Comparison of ENCODE assay signal across 23 cellular contexts in genomic region chr20:48892849-48893352, GRCh38.
A peak's percentile ranks its signal among the peaks of the same experiment; 100 is the strongest.
DNase-seq lines count a peak whose midpoint lies in the region; ATAC-seq lines count a peak whose summit lies in the region.
"Had no signal": no experiment of that assay in that cellular context is flagged by ENCODE, and none has a peak within 500 bp of the region (broad histone marks: within the 10 kb centered on the region; RNA-seq: fewer than 3 reads in every experiment).

No MANE protein-coding gene starts in this region.

- peak overlapping the region; percentile 99 for H3K27ac ChIP-seq in SK-N-MC
- H3K27ac ChIP-seq: 22Rv1 had no signal

- H3K27me3 Mint-ChIP-seq in stimulated activated naive B cell treated with anti-CD40 and anti-IgM and Interleukin-4, amounts not matched to agents 10 μg/mL and 1 μg/mL and 100 μg/mL, for 72 hours: no peaks in the 10 kb centered on the region

- H3K36me3 ChIP-seq in SK-N-MC (ENCODE audit: insufficient read depth, low read length): no peaks in the 10 kb centered on the region

- H3K4me3 Mint-ChIP-seq in stimulated activated naive B cell treated with anti-CD40 and anti-IgM and Interleukin-4, amounts not matched to agents 10 μg/mL and 1 μg/mL and 100 μg/mL, for 72 hours: no peak overlapping the region
- H3K4me3 Mint-ChIP-seq: CD4-positive, CD25-positive, alpha-beta regulatory T cell; H9 had no signal

- H3K4me3 ChIP-seq in SK-N-MC (no peak overlapping the region), skeletal muscle cell (ENCODE audit: low read depth, low read length) (no peak overlapping the region)

- no peaks in the 10 kb centered on the region for H3K9me3 ChIP-seq in SK-N-MC (ENCODE audit: low read depth, low read length)

- DNase-seq in NCI-H146 (lab: John Stamatoyannopoulos, UW) (peak; percentile 35), NCI-H146 treated with DMSO at 0.1 percent for 48 hours (lab: John Stamatoyannopoulos, UW; ENCODE audit: unreplicated experiment) (no peak), NCI-H2171 (lab: John Stamatoyannopoulos, UW) (peak; percentile 90), SK-N-MC (ENCODE audit: low read depth, low spot score) (no peak), skeletal muscle cell (ENCODE audit: low read depth) (peak; percentile 14), NOMO-1 treated with DMSO at 0.1 percent for 48 hours (lab: John Stamatoyannopoulos, UW; ENCODE audit: unreplicated experiment) (no peak)
- no peak for DNase-seq in effector CD4-positive, alpha-beta T cell
- no peak for DNase-seq in stimulated activated naive B cell treated with anti-CD40 and anti-IgM and Interleukin-4, amounts not matched to agents 10 μg/mL and 1 μg/mL and 100 μg/mL, for 72 hours
- DNase-seq: CD4-positive, CD25-positive, alpha-beta regulatory T cell; COR-L47; DMS153; GF-D8; H9; Kasumi-1; NCI-H1092 treated with DMSO at 0.1 percent for 48 hours; NCI-H187; NCI-H2107; NCI-H226; NCI-H748 treated with DMSO at 0.1 percent for 48 hours; PC-3; RPMI8226; SHP77 treated with DMSO at 0.1 percent for 48 hours had no signal

- H3K4me1 Mint-ChIP-seq in stimulated activated naive B cell treated with anti-CD40 and anti-IgM and Interleukin-4, amounts not matched to agents 10 μg/mL and 1 μg/mL and 100 μg/mL, for 72 hours: peaks cover 26 to 45% of the 10 kb centered on the region in 2 donors

- peaks cover 0 to 3% of the 10 kb centered on the region in 2 donors for H3K9me3 Mint-ChIP-seq in stimulated activated naive B cell treated with anti-CD40 and anti-IgM and Interleukin-4, amounts not matched to agents 10 μg/mL and 1 μg/mL and 100 μg/mL, for 72 hours
- H3K9me3 Mint-ChIP-seq: H9 had no signal

- ATAC-seq in stimulated activated naive B cell treated with anti-CD40 and anti-IgM and Interleukin-4, amounts not matched to agents 10 μg/mL and 1 μg/mL and 100 μg/mL, for 72 hours (replicated peaks): no peak
- ATAC-seq: PC-3 had no signal

- H3K27ac Mint-ChIP-seq in stimulated activated naive B cell treated with anti-CD40 and anti-IgM and Interleukin-4, amounts not matched to agents 10 μg/mL and 1 μg/mL and 100 μg/mL, for 72 hours: no peak overlapping the region
- H3K27ac Mint-ChIP-seq: H9 had no signal

- H3K36me3 Mint-ChIP-seq in stimulated activated naive B cell treated with anti-CD40 and anti-IgM and Interleukin-4, amounts not matched to agents 10 μg/mL and 1 μg/mL and 100 μg/mL, for 72 hours: no peaks in the 10 kb centered on the region
- H3K36me3 Mint-ChIP-seq: CD4-positive, CD25-positive, alpha-beta regulatory T cell had no signal

- H3K9ac ChIP-seq in SK-N-MC (ENCODE audit: insufficient read length): peak overlapping the region; percentile 24

Comparison
In these comparisons a context has a peak if more than half of its experiments do, and no peak if none do; other contexts are left out.
1. DNase-seq: peak in NCI-H146 (single experiment), NCI-H2171 (single experiment) and skeletal muscle cell (single experiment); none in NCI-H146 treated with DMSO at 0.1 percent for 48 hours (single experiment), SK-N-MC (single experiment), NOMO-1 treated with DMSO at 0.1 percent for 48 hours (single experiment), effector CD4-positive, alpha-beta T cell (single experiment) and stimulated activated naive B cell treated with anti-CD40 and anti-IgM and Interleukin-4, amounts not matched to agents 10 μg/mL and 1 μg/mL and 100 μg/mL, for 72 hours (single experiment).